ENCODE assay signal across 1 cellular context in the genomic region with DNA sequence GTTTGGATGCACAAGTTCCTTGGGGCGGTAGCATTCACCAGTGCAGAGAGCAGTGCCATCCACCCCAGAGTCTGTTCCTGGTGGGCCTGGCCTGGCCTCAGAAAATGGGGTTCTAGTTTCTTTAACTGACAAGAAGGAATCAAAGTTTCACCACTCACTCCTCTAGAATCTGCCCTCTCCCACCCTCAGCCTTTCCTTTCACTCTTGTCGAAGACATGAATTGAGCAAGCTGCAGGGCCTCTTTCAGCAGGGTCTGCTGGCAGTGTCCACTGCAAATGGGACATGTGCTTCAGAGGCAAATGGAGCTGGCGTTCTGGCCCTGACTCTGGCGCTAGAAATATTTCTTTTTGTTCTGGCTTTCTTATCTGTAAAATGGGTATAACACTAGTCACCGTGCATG.
TF ChIP-seq lines count a peak whose summit lies in the region.

No MANE protein-coding gene starts in this region.

TF ChIP-seq in H1, 55 proteins besides CTCF, POLR2A, EP300 and RAD21 (continued from another document):
- TF ChIP-seq, protein P1, sequence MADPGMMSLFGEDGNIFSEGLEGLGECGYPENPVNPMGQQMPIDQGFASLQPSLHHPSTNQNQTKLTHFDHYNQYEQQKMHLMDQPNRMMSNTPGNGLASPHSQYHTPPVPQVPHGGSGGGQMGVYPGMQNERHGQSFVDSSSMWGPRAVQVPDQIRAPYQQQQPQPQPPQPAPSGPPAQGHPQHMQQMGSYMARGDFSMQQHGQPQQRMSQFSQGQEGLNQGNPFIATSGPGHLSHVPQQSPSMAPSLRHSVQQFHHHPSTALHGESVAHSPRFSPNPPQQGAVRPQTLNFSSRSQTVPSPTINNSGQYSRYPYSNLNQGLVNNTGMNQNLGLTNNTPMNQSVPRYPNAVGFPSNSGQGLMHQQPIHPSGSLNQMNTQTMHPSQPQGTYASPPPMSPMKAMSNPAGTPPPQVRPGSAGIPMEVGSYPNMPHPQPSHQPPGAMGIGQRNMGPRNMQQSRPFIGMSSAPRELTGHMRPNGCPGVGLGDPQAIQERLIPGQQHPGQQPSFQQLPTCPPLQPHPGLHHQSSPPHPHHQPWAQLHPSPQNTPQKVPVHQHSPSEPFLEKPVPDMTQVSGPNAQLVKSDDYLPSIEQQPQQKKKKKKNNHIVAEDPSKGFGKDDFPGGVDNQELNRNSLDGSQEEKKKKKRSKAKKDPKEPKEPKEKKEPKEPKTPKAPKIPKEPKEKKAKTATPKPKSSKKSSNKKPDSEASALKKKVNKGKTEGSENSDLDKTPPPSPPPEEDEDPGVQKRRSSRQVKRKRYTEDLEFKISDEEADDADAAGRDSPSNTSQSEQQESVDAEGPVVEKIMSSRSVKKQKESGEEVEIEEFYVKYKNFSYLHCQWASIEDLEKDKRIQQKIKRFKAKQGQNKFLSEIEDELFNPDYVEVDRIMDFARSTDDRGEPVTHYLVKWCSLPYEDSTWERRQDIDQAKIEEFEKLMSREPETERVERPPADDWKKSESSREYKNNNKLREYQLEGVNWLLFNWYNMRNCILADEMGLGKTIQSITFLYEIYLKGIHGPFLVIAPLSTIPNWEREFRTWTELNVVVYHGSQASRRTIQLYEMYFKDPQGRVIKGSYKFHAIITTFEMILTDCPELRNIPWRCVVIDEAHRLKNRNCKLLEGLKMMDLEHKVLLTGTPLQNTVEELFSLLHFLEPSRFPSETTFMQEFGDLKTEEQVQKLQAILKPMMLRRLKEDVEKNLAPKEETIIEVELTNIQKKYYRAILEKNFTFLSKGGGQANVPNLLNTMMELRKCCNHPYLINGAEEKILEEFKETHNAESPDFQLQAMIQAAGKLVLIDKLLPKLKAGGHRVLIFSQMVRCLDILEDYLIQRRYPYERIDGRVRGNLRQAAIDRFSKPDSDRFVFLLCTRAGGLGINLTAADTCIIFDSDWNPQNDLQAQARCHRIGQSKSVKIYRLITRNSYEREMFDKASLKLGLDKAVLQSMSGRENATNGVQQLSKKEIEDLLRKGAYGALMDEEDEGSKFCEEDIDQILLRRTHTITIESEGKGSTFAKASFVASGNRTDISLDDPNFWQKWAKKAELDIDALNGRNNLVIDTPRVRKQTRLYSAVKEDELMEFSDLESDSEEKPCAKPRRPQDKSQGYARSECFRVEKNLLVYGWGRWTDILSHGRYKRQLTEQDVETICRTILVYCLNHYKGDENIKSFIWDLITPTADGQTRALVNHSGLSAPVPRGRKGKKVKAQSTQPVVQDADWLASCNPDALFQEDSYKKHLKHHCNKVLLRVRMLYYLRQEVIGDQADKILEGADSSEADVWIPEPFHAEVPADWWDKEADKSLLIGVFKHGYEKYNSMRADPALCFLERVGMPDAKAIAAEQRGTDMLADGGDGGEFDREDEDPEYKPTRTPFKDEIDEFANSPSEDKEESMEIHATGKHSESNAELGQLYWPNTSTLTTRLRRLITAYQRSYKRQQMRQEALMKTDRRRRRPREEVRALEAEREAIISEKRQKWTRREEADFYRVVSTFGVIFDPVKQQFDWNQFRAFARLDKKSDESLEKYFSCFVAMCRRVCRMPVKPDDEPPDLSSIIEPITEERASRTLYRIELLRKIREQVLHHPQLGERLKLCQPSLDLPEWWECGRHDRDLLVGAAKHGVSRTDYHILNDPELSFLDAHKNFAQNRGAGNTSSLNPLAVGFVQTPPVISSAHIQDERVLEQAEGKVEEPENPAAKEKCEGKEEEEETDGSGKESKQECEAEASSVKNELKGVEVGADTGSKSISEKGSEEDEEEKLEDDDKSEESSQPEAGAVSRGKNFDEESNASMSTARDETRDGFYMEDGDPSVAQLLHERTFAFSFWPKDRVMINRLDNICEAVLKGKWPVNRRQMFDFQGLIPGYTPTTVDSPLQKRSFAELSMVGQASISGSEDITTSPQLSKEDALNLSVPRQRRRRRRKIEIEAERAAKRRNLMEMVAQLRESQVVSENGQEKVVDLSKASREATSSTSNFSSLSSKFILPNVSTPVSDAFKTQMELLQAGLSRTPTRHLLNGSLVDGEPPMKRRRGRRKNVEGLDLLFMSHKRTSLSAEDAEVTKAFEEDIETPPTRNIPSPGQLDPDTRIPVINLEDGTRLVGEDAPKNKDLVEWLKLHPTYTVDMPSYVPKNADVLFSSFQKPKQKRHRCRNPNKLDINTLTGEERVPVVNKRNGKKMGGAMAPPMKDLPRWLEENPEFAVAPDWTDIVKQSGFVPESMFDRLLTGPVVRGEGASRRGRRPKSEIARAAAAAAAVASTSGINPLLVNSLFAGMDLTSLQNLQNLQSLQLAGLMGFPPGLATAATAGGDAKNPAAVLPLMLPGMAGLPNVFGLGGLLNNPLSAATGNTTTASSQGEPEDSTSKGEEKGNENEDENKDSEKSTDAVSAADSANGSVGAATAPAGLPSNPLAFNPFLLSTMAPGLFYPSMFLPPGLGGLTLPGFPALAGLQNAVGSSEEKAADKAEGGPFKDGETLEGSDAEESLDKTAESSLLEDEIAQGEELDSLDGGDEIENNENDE (IDR thresholded peaks at IDR 0.05; ENCODE audit: insufficient replicate concordance, low read length) = no peak
- no peak for TF ChIP-seq JUND (IDR thresholded peaks at IDR 0.05; ENCODE audit: low read length)
